8 cellular contexts compared by ENCODE assay signal in the genomic region with DNA sequence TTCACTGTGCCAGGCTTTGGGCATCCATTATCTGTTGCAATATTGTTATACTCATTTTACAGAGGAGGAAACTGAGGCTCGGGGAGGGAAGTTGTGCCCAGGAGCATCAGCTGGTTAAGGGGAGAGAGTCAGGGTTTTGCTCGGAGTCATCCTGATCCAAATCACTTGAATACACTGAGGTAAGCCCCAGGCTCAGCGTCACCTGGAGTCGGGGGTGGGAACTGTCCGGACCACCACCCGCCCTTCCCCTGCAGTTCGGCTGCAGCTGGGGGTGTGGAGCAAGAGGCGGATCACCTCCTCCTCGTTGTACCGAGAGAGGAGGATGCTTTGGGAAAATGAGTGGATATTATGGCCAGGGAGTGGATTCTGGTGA. TPM values are rescaled to one million over a fixed set of nuclear protein-coding genes. Genes with fewer than 3 reads are reported as not detected.
DNase-seq lines count a peak whose midpoint lies in the region; ATAC-seq and TF ChIP-seq lines count a peak whose summit lies in the region.

No MANE protein-coding gene starts in this region.

- peak overlapping the region; percentile 98 for H3K4me2 ChIP-seq in HCT116 (ENCODE audit: low read length)
- peak overlapping the region; percentile 100 for H3K4me2 ChIP-seq in skeletal muscle satellite cell (ENCODE audit: low read length)

- peaks cover 11% of the 10 kb centered on the region for H3K4me1 Mint-ChIP-seq in activated naive CD8-positive, alpha-beta T cell (ENCODE audit: low read depth)

- peaks cover 42% of the 10 kb centered on the region for H3K27me3 Mint-ChIP-seq in activated naive CD8-positive, alpha-beta T cell

- BruUV-seq in HCT116 (replicated peaks; lab: Mats Ljungman, UMichigan), result no TSS peak

- H3K4me3 ChIP-seq in HCT116 (replicated peaks in 1 of 2; ENCODE audit: low read depth in 1 of 2, low read length in 2 of 2) (peak overlapping the region; percentile 48 to 77), iPS-11a (ENCODE audit: low read depth, low read length) (peak overlapping the region; percentile 39), skeletal muscle satellite cell (ENCODE audit: low read length) (peak overlapping the region; percentile 83)

- H3K27me3 ChIP-seq in HCT116 (ENCODE audit: insufficient read depth, low read length) (no peaks in the 10 kb centered on the region), skeletal muscle satellite cell (ENCODE audit: control insufficient read depth, insufficient read depth, low read length) (no peaks in the 10 kb centered on the region)

- POLR2A ChIA-PET in HCT116 (lab: Charles Lee), result interaction anchor here (1.3 kb wide), 1 partner anchor 59 kb away, joined by 3 read pairs; no protein-coding TSS in a partner anchor

- peak in 1 of 3 experiments; percentile 12; a peak in 1 of 6 replicates for TF ChIP-seq CTCF in HCT116 (IDR thresholded peaks at IDR 0.05 in 2 of 3, conservative IDR thresholded peaks at IDR 0.05 in 1 of 3; ENCODE audit: borderline replicate concordance in 1 of 3, insufficient read depth in 1 of 3, low read depth in 2 of 3, low read length in 2 of 3)

- H3K79me2 ChIP-seq in HCT116 (ENCODE audit: insufficient read depth, low read length), result no peaks in the 10 kb centered on the region

- no peak overlapping the region for H3K27ac Mint-ChIP-seq in activated naive CD8-positive, alpha-beta T cell

- DNase-seq in HCT116 (ENCODE audit: low read depth, low spot score) (no peak), NCI-H146 (lab: John Stamatoyannopoulos, UW) (no peak), COLO668 (lab: John Stamatoyannopoulos, UW; ENCODE audit: unreplicated experiment) (no peak)

- intact Hi-C loops in HCT116 (cut with micrococcal nuclease), result loop anchor here (1.0 to 10.0 kb wide), 5 partner anchors 30 to 500 kb away; no protein-coding TSS in a partner anchor

- no peaks in the 10 kb centered on the region for H3K9me2 ChIP-seq in HCT116 (ENCODE audit: insufficient read depth)

- peak overlapping the region; percentile 50 for H2AFZ ChIP-seq in HCT116 (ENCODE audit: low read depth, low read length, poor library complexity, severe bottlenecking)

- CTCF ChIA-PET in HCT116 (lab: Charles Lee), result interaction anchor here (0.7 to 2.9 kb wide), 10 partner anchors 10 to 180 kb away, joined by 3 to 9 read pairs (median 4); no protein-coding TSS in a partner anchor

- RAD21 ChIA-PET in HCT116 (lab: Charles Lee; ENCODE audit: low non-redundant PET in 1 of 2, low total read pairs in 2 of 2, uncharacterized antibody in 2 of 2, unreplicated experiment in 2 of 2), result interaction anchor here (0.7 to 1.7 kb wide), 3 partner anchors 51 to 121 kb away, joined by 3 to 5 read pairs (median 5); no protein-coding TSS in a partner anchor

- H3K4me1 ChIP-seq in HCT116 (ENCODE audit: control insufficient read depth in 1 of 2, insufficient read depth in 2 of 2, low read length in 2 of 2) (peaks cover 10 to 35% of the 10 kb centered on the region in 2 experiments; a peak in 3 of 4 replicates), skeletal muscle satellite cell (ENCODE audit: control insufficient read depth, insufficient read depth, low read length) (peaks cover 22% of the 10 kb centered on the region)

- no peak for TF ChIP-seq RAD21 in HCT116 (IDR thresholded peaks at IDR 0.05; ENCODE audit: low read depth)

- H3K9me3 ChIP-seq in HCT116 (ENCODE audit: control insufficient read depth in 1 of 2, insufficient read depth in 1 of 2, low read depth in 1 of 2, low read length in 2 of 2) (no peaks in the 10 kb centered on the region), skeletal muscle satellite cell (replicated peaks; ENCODE audit: low read length) (no peaks in the 10 kb centered on the region)

- ATAC-seq in HCT116 (peak; percentile 59), GM21423 (IDR thresholded peaks at IDR 0.05; ENCODE audit: unreplicated experiment) (no peak), HG03378 (IDR thresholded peaks at IDR 0.05; ENCODE audit: unreplicated experiment) (no peak)

- H3K27ac ChIP-seq in HCT116 (ENCODE audit: low read depth, low read length), result peak overlapping the region; percentile 41; the same call in 1 of the 2 replicates

- no peak for TF ChIP-seq POLR2A in HCT116 (IDR thresholded peaks at IDR 0.05; ENCODE audit: borderline replicate concordance, extremely low read depth, insufficient read depth, insufficient read length)

- H3K36me3 ChIP-seq in HCT116 (ENCODE audit: control insufficient read depth in 1 of 2, insufficient read depth in 2 of 2, low read length in 2 of 2) (no peaks in the 10 kb centered on the region), skeletal muscle satellite cell (ENCODE audit: insufficient read depth, low read length) (peaks cover 3% of the 10 kb centered on the region)

- no peaks in the 10 kb centered on the region for H3K36me3 Mint-ChIP-seq in activated naive CD8-positive, alpha-beta T cell

- H3K9me3 Mint-ChIP-seq in activated naive CD8-positive, alpha-beta T cell (ENCODE audit: low read depth), result no peaks in the 10 kb centered on the region

- H3K9ac ChIP-seq in HCT116 (ENCODE audit: low read length), result peak overlapping the region; percentile 44
- peak overlapping the region; percentile 87 for H3K9ac ChIP-seq in skeletal muscle satellite cell (ENCODE audit: low read depth, low read length)

- H3K4me3 Mint-ChIP-seq in activated naive CD8-positive, alpha-beta T cell, result peak overlapping the region; percentile 51

- H4K20me1 ChIP-seq in HCT116 (ENCODE audit: insufficient read depth), result no peaks in the 10 kb centered on the region

TF ChIP-seq in HCT116, 20 proteins besides CTCF, POLR2A, EP300 and RAD21:
- TF ChIP-seq ZFX (IDR thresholded peaks at IDR 0.05), result no peak
- TF ChIP-seq EGR1 (IDR thresholded peaks at IDR 0.05; ENCODE audit: low read depth), result no peak
- TF ChIP-seq EZH2phosphoT487 (IDR thresholded peaks at IDR 0.05; ENCODE audit: borderline replicate concordance), result no peak
- TF ChIP-seq SP1 (IDR thresholded peaks at IDR 0.05; ENCODE audit: low read depth), result no peak
- no peak for TF ChIP-seq POLR2AphosphoS5 (IDR thresholded peaks at IDR 0.05; ENCODE audit: low read depth, low read length)
- TF ChIP-seq, protein P1, sequence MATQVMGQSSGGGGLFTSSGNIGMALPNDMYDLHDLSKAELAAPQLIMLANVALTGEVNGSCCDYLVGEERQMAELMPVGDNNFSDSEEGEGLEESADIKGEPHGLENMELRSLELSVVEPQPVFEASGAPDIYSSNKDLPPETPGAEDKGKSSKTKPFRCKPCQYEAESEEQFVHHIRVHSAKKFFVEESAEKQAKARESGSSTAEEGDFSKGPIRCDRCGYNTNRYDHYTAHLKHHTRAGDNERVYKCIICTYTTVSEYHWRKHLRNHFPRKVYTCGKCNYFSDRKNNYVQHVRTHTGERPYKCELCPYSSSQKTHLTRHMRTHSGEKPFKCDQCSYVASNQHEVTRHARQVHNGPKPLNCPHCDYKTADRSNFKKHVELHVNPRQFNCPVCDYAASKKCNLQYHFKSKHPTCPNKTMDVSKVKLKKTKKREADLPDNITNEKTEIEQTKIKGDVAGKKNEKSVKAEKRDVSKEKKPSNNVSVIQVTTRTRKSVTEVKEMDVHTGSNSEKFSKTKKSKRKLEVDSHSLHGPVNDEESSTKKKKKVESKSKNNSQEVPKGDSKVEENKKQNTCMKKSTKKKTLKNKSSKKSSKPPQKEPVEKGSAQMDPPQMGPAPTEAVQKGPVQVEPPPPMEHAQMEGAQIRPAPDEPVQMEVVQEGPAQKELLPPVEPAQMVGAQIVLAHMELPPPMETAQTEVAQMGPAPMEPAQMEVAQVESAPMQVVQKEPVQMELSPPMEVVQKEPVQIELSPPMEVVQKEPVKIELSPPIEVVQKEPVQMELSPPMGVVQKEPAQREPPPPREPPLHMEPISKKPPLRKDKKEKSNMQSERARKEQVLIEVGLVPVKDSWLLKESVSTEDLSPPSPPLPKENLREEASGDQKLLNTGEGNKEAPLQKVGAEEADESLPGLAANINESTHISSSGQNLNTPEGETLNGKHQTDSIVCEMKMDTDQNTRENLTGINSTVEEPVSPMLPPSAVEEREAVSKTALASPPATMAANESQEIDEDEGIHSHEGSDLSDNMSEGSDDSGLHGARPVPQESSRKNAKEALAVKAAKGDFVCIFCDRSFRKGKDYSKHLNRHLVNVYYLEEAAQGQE (IDR thresholded peaks at IDR 0.05; ENCODE audit: low read depth), result no peak
- no peak for TF ChIP-seq CBX3 (IDR thresholded peaks at IDR 0.05; ENCODE audit: low read depth)
- TF ChIP-seq FOSL1 (IDR thresholded peaks at IDR 0.05; ENCODE audit: low read depth), result no peak
- TF ChIP-seq ELF1 (IDR thresholded peaks at IDR 0.05; ENCODE audit: borderline replicate concordance, low read depth), result no peak
- TF ChIP-seq CEBPB (IDR thresholded peaks at IDR 0.05; ENCODE audit: low read depth), result no peak
- TF ChIP-seq EZH2 (IDR thresholded peaks at IDR 0.05), result no peak
- TF ChIP-seq YY1 (IDR thresholded peaks at IDR 0.05; ENCODE audit: extremely low read depth, insufficient replicate concordance, low read depth, low read length), result no peak
- TF ChIP-seq SRF (IDR thresholded peaks at IDR 0.05; ENCODE audit: low read depth), result no peak
- TF ChIP-seq, protein P2, sequence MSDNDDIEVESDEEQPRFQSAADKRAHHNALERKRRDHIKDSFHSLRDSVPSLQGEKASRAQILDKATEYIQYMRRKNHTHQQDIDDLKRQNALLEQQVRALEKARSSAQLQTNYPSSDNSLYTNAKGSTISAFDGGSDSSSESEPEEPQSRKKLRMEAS (IDR thresholded peaks at IDR 0.05), result no peak
- TF ChIP-seq SIN3A (IDR thresholded peaks at IDR 0.05; ENCODE audit: low read depth), result no peak
- TF ChIP-seq JUND (IDR thresholded peaks at IDR 0.05), result no peak
- no peak for TF ChIP-seq TCF7L2 (IDR thresholded peaks at IDR 0.05; ENCODE audit: borderline replicate concordance, extremely low read depth, insufficient read depth, insufficient read length)
- no peak for TF ChIP-seq ZNF274 (IDR thresholded peaks at IDR 0.05; ENCODE audit: low read depth, low read length)

RNA-seq across cellular contexts. Expression of a gene that starts 0.6 kb away (rescaled TPM):
- total RNA-seq in HCT116 (2021; ENCODE audit: unreplicated experiment), result 7.0 TPM
- 5.4 and 6.0 TPM in 2 replicates for polyA plus RNA-seq in HCT116 (2012)
- 11.4 and 11.9 TPM in 2 replicates for total RNA-seq in skeletal muscle satellite cell (2012; rRNA removed)
